ENCODE assay signal across 12 cellular contexts in genomic region chr20:17825251-17825691, GRCh38.
DNase-seq lines count a peak whose midpoint lies in the region; ATAC-seq and TF ChIP-seq lines count a peak whose summit lies in the region.
"Had no signal": no experiment of that assay in that cellular context is flagged by ENCODE, and none has a peak within 500 bp of the region (broad histone marks: within the 10 kb centered on the region; RNA-seq: fewer than 3 reads in every experiment).

No MANE protein-coding gene starts in this region.

- peaks cover 0 to 6% (median under 1%) of the 10 kb centered on the region in 11 experiments; a peak in 3 of 22 replicates for H3K9me3 ChIP-seq in BLaER1 treated with 17β-estradiol and CSF1 and Interleukin-3, amounts not matched to agents 10 nM and 100 nM (replicated peaks in 1 of 11)
- no peaks in the 10 kb centered on the region for H3K9me3 ChIP-seq in parathyroid adenoma (ENCODE audit: control insufficient read depth, low read length)
- no peaks in the 10 kb centered on the region for H3K9me3 ChIP-seq in CD4-positive, alpha-beta T cell (ENCODE audit: control insufficient read depth, low read length)

- H3K4me3 Mint-ChIP-seq in CD4-positive, alpha-beta T cell: no peak overlapping the region

- intact Hi-C loops in left ventricle myocardium superior (cut with micrococcal nuclease): no loop called here
- intact Hi-C loops in CD4-positive, alpha-beta T cell (cut with DNase I, micrococcal nuclease): no loop called here

- H3K4me1 ChIP-seq in BLaER1 treated with 17β-estradiol and CSF1 and Interleukin-3, amounts not matched to agents 10 nM and 100 nM: peaks cover 10 to 22% (median 14%) of the 10 kb centered on the region in 10 experiments; a peak in 19 of 20 replicates
- no peaks in the 10 kb centered on the region for H3K4me1 ChIP-seq in parathyroid adenoma

- H3K9me3 Mint-ChIP-seq in CD4-positive, alpha-beta T cell: no peaks in the 10 kb centered on the region

- H3K36me3 ChIP-seq in BLaER1 treated with 17β-estradiol and CSF1 and Interleukin-3, amounts not matched to agents 10 nM and 100 nM: no peaks in the 10 kb centered on the region
- H3K36me3 ChIP-seq in parathyroid adenoma (ENCODE audit: control insufficient read depth, insufficient read depth, low read length): no peaks in the 10 kb centered on the region

- no peaks in the 10 kb centered on the region for H3K4me1 Mint-ChIP-seq in CD4-positive, alpha-beta T cell (ENCODE audit: low read depth)

- H3K4me2 ChIP-seq in BLaER1 treated with 17β-estradiol and CSF1 and Interleukin-3, amounts not matched to agents 10 nM and 100 nM: peak overlapping the region; percentile 17 to 61 (median 47); a peak in 21 of 22 replicates
- no peak overlapping the region for H3K4me2 ChIP-seq in parathyroid adenoma (ENCODE audit: low read length)

- H3K36me3 Mint-ChIP-seq in CD4-positive, alpha-beta T cell (ENCODE audit: low read depth): no peaks in the 10 kb centered on the region

- peak; percentile 73 for ATAC-seq in left ventricle myocardium superior
- ATAC-seq in CD4-positive, alpha-beta T cell (ENCODE audit: poor library complexity): no peak
- ATAC-seq in HG03520 (IDR thresholded peaks at IDR 0.05; ENCODE audit: unreplicated experiment): no peak

- H3K27me3 Mint-ChIP-seq in CD4-positive, alpha-beta T cell: no peaks in the 10 kb centered on the region

- POLR2A ChIA-PET in CD4-positive, alpha-beta T cell (lab: Charles Lee): no interaction called here

- TF ChIP-seq CTCF in parathyroid adenoma (IDR thresholded peaks at IDR 0.05): no peak
- TF ChIP-seq CTCF in CD4-positive, alpha-beta T cell (IDR thresholded peaks at IDR 0.05): no peak

- no peak overlapping the region for H3K27ac ChIP-seq in BLaER1 treated with 17β-estradiol and CSF1 and Interleukin-3, amounts not matched to agents 10 nM and 100 nM
- peak overlapping the region; percentile 55 for H3K27ac ChIP-seq in parathyroid adenoma
- no peak overlapping the region for H3K27ac ChIP-seq in CD4-positive, alpha-beta T cell (ENCODE audit: low read depth, low read length)

- H3K27me3 ChIP-seq in BLaER1 treated with 17β-estradiol and CSF1 and Interleukin-3, amounts not matched to agents 10 nM and 100 nM: no peaks in the 10 kb centered on the region
- no peaks in the 10 kb centered on the region for H3K27me3 ChIP-seq in parathyroid adenoma (ENCODE audit: control insufficient read depth, insufficient read depth, low read length)
- no peaks in the 10 kb centered on the region for H3K27me3 ChIP-seq in CD4-positive, alpha-beta T cell (ENCODE audit: control insufficient read depth, insufficient read depth, low read length)

- H2AFZ ChIP-seq in parathyroid adenoma: no peak overlapping the region

- CTCF ChIA-PET in CD4-positive, alpha-beta T cell (lab: Charles Lee): no interaction called here

- H3K27ac Mint-ChIP-seq in CD4-positive, alpha-beta T cell: no peak overlapping the region

- no peaks in the 10 kb centered on the region for H3K79me2 ChIP-seq in parathyroid adenoma

- no peak overlapping the region for H3K4me3 ChIP-seq in BLaER1 treated with 17β-estradiol and CSF1 and Interleukin-3, amounts not matched to agents 10 nM and 100 nM
- no peak overlapping the region for H3K4me3 ChIP-seq in parathyroid adenoma (ENCODE audit: low read depth, low read length)

- DNase-seq in UCSD-AML1 (lab: John Stamatoyannopoulos, UW; ENCODE audit: unreplicated experiment) (peak; percentile 71), left ventricle myocardium superior (no peak), GM03348 (ENCODE audit: low spot score) (no peak)
- no peak for DNase-seq in CD4-positive, alpha-beta T cell
- no peak for DNase-seq in activated naive CD4-positive, alpha-beta T cell (lab: John Stamatoyannopoulos, UW)
- DNase-seq: DMS 273 treated with DMSO at 0.1 percent for 48 hours, hippocampal formation, NCI-H1092 treated with DMSO at 0.1 percent for 48 hours, NCI-H510A treated with DMSO at 0.1 percent for 48 hours had no signal

- H3K9ac ChIP-seq in BLaER1 treated with 17β-estradiol and CSF1 and Interleukin-3, amounts not matched to agents 10 nM and 100 nM: no peak overlapping the region
- H3K9ac ChIP-seq in parathyroid adenoma: no peak overlapping the region

- H4K20me1 ChIP-seq in BLaER1 treated with 17β-estradiol and CSF1 and Interleukin-3, amounts not matched to agents 10 nM and 100 nM: no peaks in the 10 kb centered on the region
